In the genomic region with DNA sequence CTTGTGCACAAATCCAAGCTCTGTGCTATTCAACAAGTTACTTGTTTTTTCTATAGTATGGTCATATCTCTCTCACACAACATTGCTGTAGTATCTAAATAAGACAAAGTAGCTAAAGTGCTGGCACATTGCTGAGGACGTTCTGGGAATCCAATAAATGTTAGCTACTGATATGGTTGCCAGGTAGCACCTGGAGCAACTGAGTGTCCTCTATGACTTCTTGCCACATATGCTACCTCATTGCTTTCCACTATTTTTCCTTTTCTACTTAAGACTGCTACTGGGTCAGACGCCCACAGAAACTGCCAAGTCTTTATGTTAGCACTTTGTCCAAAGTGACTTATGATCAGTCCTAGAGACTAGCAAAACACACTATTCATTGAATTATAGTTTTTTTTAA, we compare ENCODE assay signal across 37 cellular contexts.
"Had no signal": no experiment of that assay in that cellular context is flagged by ENCODE, and none has a peak within 500 bp of the region (broad histone marks: within the 10 kb centered on the region; RNA-seq: fewer than 3 reads in every experiment).

No MANE protein-coding gene starts in this region.

- H3K9me3 ChIP-seq: SJSA1, SK-N-SH had no signal

- H3K4me3 ChIP-seq: PC-9, SJSA1 had no signal

- DNase-seq: activated CD4-positive, alpha-beta memory T cell treated with anti-CD3 and anti-CD28 coated beads, Interleukin-2, amount 10 ng/mL, durations not matched to agents 7 days and 5 days; activated CD4-positive, alpha-beta T cell treated with anti-CD3 and anti-CD28 coated beads for 36 hours; activated CD8-positive, alpha-beta memory T cell treated with anti-CD3 and anti-CD28 coated beads for 24 hours; activated CD8-positive, alpha-beta memory T cell treated with anti-CD3 and anti-CD28 coated beads, Interleukin-2, amount 10 ng/mL, durations not matched to agents 7 days and 5 days; activated CD8-positive, alpha-beta memory T cell treated with anti-CD3 and anti-CD28 coated beads, Interleukin-2, amount 50 U/mL, for 48 hours; activated effector memory CD4-positive, alpha-beta T cell treated with Interleukin-2 at 50 U/mL for 16 hours; activated naive CD4-positive, alpha-beta T cell treated with anti-CD3 and anti-CD28 coated beads, Interleukin-2, amount 10 ng/mL, durations not matched to agents 7 days and 5 days; activated naive CD8-positive, alpha-beta T cell treated with anti-CD3 and anti-CD28 coated beads, Interleukin-2, amount 50 U/mL, for 24 hours; activated T-cell treated with anti-CD3 and anti-CD28 coated beads, Interleukin-2, amount 50 U/mL, for 48 hours; anterior cingulate cortex; caudate nucleus; cerebellar nuclear complex; NCI-H1105; NCI-H1417 treated with DMSO at 0.1 percent for 48 hours; NCI-H1694; NCI-H1930; NCI-H2081 treated with DMSO at 0.1 percent for 48 hours; NCI-H226; NCI-H446 treated with DMSO at 0.1 percent for 48 hours; NCI-H524; NCI-H69; NCI-H82; PC-9; SHP77 treated with DMSO at 0.1 percent for 48 hours; SK-N-SH had no signal

- H3K4me3 Mint-ChIP-seq: activated CD4-positive, alpha-beta memory T cell treated with anti-CD3 and anti-CD28 coated beads, Interleukin-2, amount 10 ng/mL, durations not matched to agents 7 days and 5 days; activated CD4-positive, alpha-beta T cell treated with anti-CD3 and anti-CD28 coated beads for 36 hours; activated CD8-positive, alpha-beta memory T cell treated with anti-CD3 and anti-CD28 coated beads, Interleukin-2, amount 10 ng/mL, durations not matched to agents 7 days and 5 days; activated naive CD4-positive, alpha-beta T cell treated with anti-CD3 and anti-CD28 coated beads, Interleukin-2, amount 10 ng/mL, durations not matched to agents 7 days and 5 days; activated naive CD8-positive, alpha-beta T cell; activated naive CD8-positive, alpha-beta T cell treated with anti-CD3 and anti-CD28 coated beads, Interleukin-2, amount 50 U/mL, for 24 hours; brain; T-helper 1 cell treated with Interleukin-12 subunit alpha and Interleukin-12 subunit beta and Interleukin-4 antibody, amounts not matched to agents 30 μg/mL and 1 μg/mL, for 36 hours; T-helper 2 cell treated with Interferon-gamma antibody and Interleukin-4, amounts not matched to agents 5 μg/mL and 100 μg/mL, for 36 hours; WTC11 had no signal

- H3K27ac Mint-ChIP-seq: activated CD4-positive, alpha-beta memory T cell treated with anti-CD3 and anti-CD28 coated beads, Interleukin-2, amount 10 ng/mL, durations not matched to agents 7 days and 5 days; activated CD4-positive, alpha-beta T cell treated with anti-CD3 and anti-CD28 coated beads for 36 hours; activated CD8-positive, alpha-beta memory T cell treated with anti-CD3 and anti-CD28 coated beads, Interleukin-2, amount 10 ng/mL, durations not matched to agents 7 days and 5 days; activated naive CD4-positive, alpha-beta T cell treated with anti-CD3 and anti-CD28 coated beads, Interleukin-2, amount 10 ng/mL, durations not matched to agents 7 days and 5 days; activated naive CD8-positive, alpha-beta T cell; activated naive CD8-positive, alpha-beta T cell treated with anti-CD3 and anti-CD28 coated beads, Interleukin-2, amount 50 U/mL, for 24 hours; brain; T-helper 1 cell treated with Interleukin-12 subunit alpha and Interleukin-12 subunit beta and Interleukin-4 antibody, amounts not matched to agents 30 μg/mL and 1 μg/mL, for 36 hours; T-helper 2 cell treated with Interferon-gamma antibody and Interleukin-4, amounts not matched to agents 5 μg/mL and 100 μg/mL, for 36 hours; WTC11 had no signal

- H3K9me3 Mint-ChIP-seq: activated CD4-positive, alpha-beta memory T cell treated with anti-CD3 and anti-CD28 coated beads, Interleukin-2, amount 10 ng/mL, durations not matched to agents 7 days and 5 days; activated naive CD4-positive, alpha-beta T cell treated with anti-CD3 and anti-CD28 coated beads, Interleukin-2, amount 10 ng/mL, durations not matched to agents 7 days and 5 days; activated naive CD8-positive, alpha-beta T cell treated with anti-CD3 and anti-CD28 coated beads, Interleukin-2, amount 50 U/mL, for 24 hours; brain; T-helper 1 cell treated with Interleukin-12 subunit alpha and Interleukin-12 subunit beta and Interleukin-4 antibody, amounts not matched to agents 30 μg/mL and 1 μg/mL, for 36 hours; T-helper 2 cell treated with Interferon-gamma antibody and Interleukin-4, amounts not matched to agents 5 μg/mL and 100 μg/mL, for 36 hours had no signal

- ATAC-seq: activated CD4-positive, alpha-beta T cell treated with anti-CD3 and anti-CD28 coated beads for 36 hours; activated CD4-positive, CD25-positive, alpha-beta regulatory T cell treated with anti-CD3 and anti-CD28 coated beads, Interleukin-2, amount 50 U/mL, for 24 hours; activated CD8-positive, alpha-beta memory T cell treated with anti-CD3 and anti-CD28 coated beads, Interleukin-2, amount 10 ng/mL, durations not matched to agents 7 days and 5 days; activated naive CD8-positive, alpha-beta T cell treated with anti-CD3 and anti-CD28 coated beads, Interleukin-2, amount 50 U/mL, for 24 hours; WTC11 had no signal

- H3K27me3 ChIP-seq: SJSA1 had no signal

- H3K27me3 Mint-ChIP-seq: activated naive CD4-positive, alpha-beta T cell treated with anti-CD3 and anti-CD28 coated beads, Interleukin-2, amount 10 ng/mL, durations not matched to agents 7 days and 5 days; activated naive CD8-positive, alpha-beta T cell treated with anti-CD3 and anti-CD28 coated beads, Interleukin-2, amount 50 U/mL, for 24 hours; brain had no signal

- FAIRE-seq: bronchial epithelial cell, RCC 7860, TTC549 had no signal

- H3K36me3 Mint-ChIP-seq: activated CD8-positive, alpha-beta memory T cell treated with anti-CD3 and anti-CD28 coated beads, Interleukin-2, amount 10 ng/mL, durations not matched to agents 7 days and 5 days; activated naive CD4-positive, alpha-beta T cell treated with anti-CD3 and anti-CD28 coated beads, Interleukin-2, amount 10 ng/mL, durations not matched to agents 7 days and 5 days; WTC11 had no signal

- H3K4me1 Mint-ChIP-seq: activated CD4-positive, alpha-beta memory T cell treated with anti-CD3 and anti-CD28 coated beads, Interleukin-2, amount 10 ng/mL, durations not matched to agents 7 days and 5 days; activated CD4-positive, alpha-beta T cell treated with anti-CD3 and anti-CD28 coated beads for 36 hours; activated CD8-positive, alpha-beta memory T cell treated with anti-CD3 and anti-CD28 coated beads, Interleukin-2, amount 10 ng/mL, durations not matched to agents 7 days and 5 days; activated naive CD4-positive, alpha-beta T cell treated with anti-CD3 and anti-CD28 coated beads, Interleukin-2, amount 10 ng/mL, durations not matched to agents 7 days and 5 days; activated naive CD8-positive, alpha-beta T cell treated with anti-CD3 and anti-CD28 coated beads, Interleukin-2, amount 50 U/mL, for 24 hours; brain; WTC11 had no signal

- H3K27ac ChIP-seq: KMS-11, PC-9, RWPE1, SJSA1 had no signal

- H3K4me1 ChIP-seq: SJSA1 had no signal

- H3K36me3 ChIP-seq: SJSA1 had no signal
